8 cellular contexts compared by ENCODE assay signal in the genomic region with DNA sequence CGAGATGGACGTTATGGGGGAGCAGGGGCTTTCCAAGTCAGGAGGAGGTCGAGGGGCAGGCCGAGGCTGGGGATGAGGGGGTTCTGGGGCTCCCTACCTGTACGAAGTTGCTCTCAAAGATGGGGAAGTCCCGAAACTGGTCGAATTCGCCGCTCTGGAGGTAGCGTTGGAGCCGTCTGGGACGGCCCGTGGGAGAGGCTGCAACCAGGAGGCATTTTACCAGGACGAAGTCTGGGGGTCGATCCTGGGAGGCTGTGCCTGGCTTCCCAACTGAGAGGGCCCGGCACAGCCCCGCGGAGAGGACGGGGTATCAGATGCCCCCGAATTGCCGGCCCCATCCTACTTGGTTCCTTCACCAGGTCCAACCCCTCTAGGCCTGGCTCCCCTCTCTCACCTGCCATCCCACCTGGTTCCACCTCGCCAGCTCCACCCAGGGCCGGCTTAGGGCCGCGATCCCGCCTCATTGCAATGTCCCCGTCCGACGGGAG. TPM values are rescaled to one million over a fixed set of nuclear protein-coding genes. Genes with fewer than 3 reads are reported as not detected.
DNase-seq lines count a peak whose midpoint lies in the region; ATAC-seq, FAIRE-seq and TF ChIP-seq lines count a peak whose summit lies in the region.

No MANE protein-coding gene starts in this region.

- FAIRE-seq in endothelial cell of umbilical vein (lab: Jason Lieb, UNC) (no peak), frontal cortex (lab: Jason Lieb, UNC) (no peak)

- H3K79me2 ChIP-seq in KMS-11 (ENCODE audit: insufficient read depth, low read depth) (peaks cover 17% of the 10 kb centered on the region; the same call in 1 of the 2 replicates), endothelial cell of umbilical vein (ENCODE audit: control insufficient read depth, insufficient read depth, low read length) (peaks cover 7% of the 10 kb centered on the region)

- no peaks in the 10 kb centered on the region for H4K20me1 ChIP-seq in KMS-11 (ENCODE audit: insufficient read depth)
- H4K20me1 ChIP-seq in endothelial cell of umbilical vein (replicated peaks; ENCODE audit: control insufficient read depth, extremely low read depth, insufficient read depth, low read length) = no peaks in the 10 kb centered on the region

- no peak overlapping the region for H3K4me3 ChIP-seq in KMS-11 (IDR thresholded peaks at IDR 0.05; ENCODE audit: insufficient read depth, low read depth, low read length)
- H3K4me3 ChIP-seq in endothelial cell of umbilical vein (replicated peaks in 1 of 3; ENCODE audit: insufficient read depth in 1 of 3, low read depth in 1 of 3, low read length in 3 of 3) = no peak overlapping the region
- H3K4me3 ChIP-seq in psoas muscle = peak overlapping the region; percentile 97
- no peak overlapping the region for H3K4me3 ChIP-seq in HAP-1

- CTCF ChIA-PET in endothelial cell of umbilical vein (lab: Charles Lee) = interaction anchor here (0.6 kb wide), 1 partner anchor 14 kb away, joined by 4 read pairs; no protein-coding TSS in a partner anchor

- H3K4me1 ChIP-seq in KMS-11 (ENCODE audit: low read depth, poor library complexity, severe bottlenecking) = peaks cover 5% of the 10 kb centered on the region
- peaks cover 7% of the 10 kb centered on the region for H3K4me1 ChIP-seq in endothelial cell of umbilical vein (ENCODE audit: control insufficient read depth, extremely low read depth, insufficient read depth, low read length)
- H3K4me1 ChIP-seq in psoas muscle = peaks cover 17% of the 10 kb centered on the region
- 0 out of 2 replicates have a peak, but pooled peaks cover 4% of the 10 kb centered on the region for H3K4me1 ChIP-seq in HAP-1

- no peaks in the 10 kb centered on the region for H3K36me3 ChIP-seq in KMS-11 (ENCODE audit: insufficient read depth)
- peaks cover 0 to 18% of the 10 kb centered on the region in 2 experiments for H3K36me3 ChIP-seq in endothelial cell of umbilical vein (ENCODE audit: control insufficient read depth in 2 of 2, extremely low read depth in 1 of 2, insufficient read depth in 2 of 2, low read length in 2 of 2)
- peaks cover 4 to 27% of the 10 kb centered on the region in 2 donors for H3K36me3 ChIP-seq in psoas muscle (ENCODE audit: insufficient read depth in 1 of 2, low read depth in 1 of 2)
- H3K36me3 ChIP-seq in HAP-1 (replicated peaks) = no peaks in the 10 kb centered on the region; the same call in 1 of the 2 replicates

- H3K9me3 ChIP-seq in endothelial cell of umbilical vein (replicated peaks; ENCODE audit: control insufficient read depth, insufficient read depth, low read length) (no peaks in the 10 kb centered on the region), psoas muscle (no peaks in the 10 kb centered on the region), HAP-1 (no peaks in the 10 kb centered on the region)

- ATAC-seq in GM18907 (IDR thresholded peaks at IDR 0.05; ENCODE audit: unreplicated experiment) (peak; percentile 7), psoas muscle (peak in 1 of 4 donors; percentile 12), HG03565 (IDR thresholded peaks at IDR 0.05; ENCODE audit: unreplicated experiment) (no peak)

- in situ Hi-C loops in HAP-1 (cut with MboI; ENCODE audit: low sequenced_read_pairs) = no loop called here

- intact Hi-C loops in endothelial cell of umbilical vein (cut with micrococcal nuclease) = loop anchor here (1.0 to 2.0 kb wide), 3 partner anchors 15 to 118 kb away; a partner anchor contains a TSS
- intact Hi-C loops in psoas muscle (cut with DNase I) = loop anchor here (5.0 kb wide), 2 partner anchors 37 to 108 kb away; a partner anchor contains a TSS

- no peak overlapping the region for H3K9ac ChIP-seq in KMS-11
- H3K9ac ChIP-seq in endothelial cell of umbilical vein (replicated peaks; ENCODE audit: extremely low read depth, insufficient read depth, low read length) = no peak overlapping the region

- no peak for TF ChIP-seq POLR2A in endothelial cell of umbilical vein (IDR thresholded peaks at IDR 0.05; ENCODE audit: low read depth, low read length)

- H2AFZ ChIP-seq in KMS-11 (ENCODE audit: low read depth) = peak overlapping the region; percentile 86; the same call in 1 of the 2 replicates
- peak overlapping the region; percentile 20 for H2AFZ ChIP-seq in endothelial cell of umbilical vein (ENCODE audit: low read depth, low read length)

- no TSS peak for BruUV-seq in endothelial cell of umbilical vein (replicated peaks; lab: Mats Ljungman, UMichigan)

- TF ChIP-seq CTCF in KMS-11 (conservative IDR thresholded peaks at IDR 0.05; ENCODE audit: low read depth, low read length) = no peak
- no peak for TF ChIP-seq CTCF in endothelial cell of umbilical vein (IDR thresholded peaks at IDR 0.05; ENCODE audit: extremely low read depth in 1 of 2, insufficient read depth in 1 of 2, low read depth in 1 of 2, low read length in 2 of 2)
- TF ChIP-seq CTCF in psoas muscle (IDR thresholded peaks at IDR 0.05) = no peak

- POLR2A ChIA-PET in endothelial cell of umbilical vein (lab: Charles Lee) = no interaction called here

- dilution Hi-C loops in endothelial cell of umbilical vein (cut with MboI; ENCODE audit: extremely low pct_ligation_motif_present, low sequenced_read_pairs) = no loop called here

- H3K27me3 ChIP-seq in KMS-11 (ENCODE audit: insufficient read depth, low read depth) (peaks cover 8% of the 10 kb centered on the region; the same call in 1 of the 2 replicates), endothelial cell of umbilical vein (ENCODE audit: control insufficient read depth in 2 of 2, insufficient read depth in 2 of 2, low read length in 2 of 2) (no peaks in the 10 kb centered on the region), psoas muscle (ENCODE audit: insufficient read depth in 3 of 3, low read length in 2 of 3) (no peaks in the 10 kb centered on the region), HAP-1 (ENCODE audit: low read depth) (no peaks in the 10 kb centered on the region)

- 61 to 66% (median 64%) methylated on average over 29 of the region's 29 CpGs for WGBS in psoas muscle, 3 donors

- H3K27ac ChIP-seq in KMS-11 (no peak overlapping the region; the same call in 1 of the 2 replicates), endothelial cell of umbilical vein (ENCODE audit: insufficient read depth, low read depth, low read length) (no peak overlapping the region), psoas muscle (peak overlapping the region; percentile 84)

- H3K4me2 ChIP-seq in KMS-11 = no peak overlapping the region
- no peak overlapping the region for H3K4me2 ChIP-seq in endothelial cell of umbilical vein (ENCODE audit: insufficient read depth, low read length)

- H3K9me1 ChIP-seq in endothelial cell of umbilical vein (replicated peaks; ENCODE audit: control insufficient read depth, extremely low read depth, insufficient read depth, low read length) = no peaks in the 10 kb centered on the region

- DNase-seq in endothelial cell of umbilical vein (ENCODE audit: low read depth, low spot score) (no peak), psoas muscle (no peak), HAP-1 (ENCODE audit: low spot score in 2 of 2) (no peak), frontal cortex (ENCODE audit: low spot score in 2 of 2) (no peak)
- DNase-seq in stimulated activated CD8-positive, alpha-beta memory T cell treated with anti-CD3 and anti-CD28 coated beads, Interleukin-4, amount 100 ng/mL, for 48 hours = no peak

RNA-seq across cellular contexts. Expression of a gene that starts 0.5 kb away (rescaled TPM):
- 101 and 106 TPM in 2 replicates for total RNA-seq in endothelial cell of umbilical vein
- polyA plus RNA-seq in endothelial cell of umbilical vein = 111 and 141 TPM in 2 replicates
- 68.0 and 101 TPM in 2 replicates for polyA plus RNA-seq in endothelial cell of umbilical vein (2011; cell fraction: cytosol; rRNA removed)
- polyA plus RNA-seq in endothelial cell of umbilical vein (2011; cell fraction: nucleus; rRNA removed) = 35.8 and 36.7 TPM in 2 replicates
- polyA plus RNA-seq in endothelial cell of umbilical vein (2012) = 62.1 and 94.2 TPM in 2 replicates
- 27.7 and 34.0 TPM in 2 replicates for polyA minus RNA-seq in endothelial cell of umbilical vein
- 45.2 TPM for polyA minus RNA-seq in endothelial cell of umbilical vein (2011; cell fraction: cytosol; rRNA and poly(A)+ RNA removed)
- polyA minus RNA-seq in endothelial cell of umbilical vein (2011; cell fraction: nucleus; rRNA and poly(A)+ RNA removed) = 8.0 and 18.2 TPM in 2 replicates
- 10 to 100 TPM; 32.6 to 47.5 (median 43.3) TPM for total RNA-seq in psoas muscle
- polyA plus RNA-seq in psoas muscle = 10 to 100 TPM; 33.1 to 37.6 (median 34.2) TPM
- total RNA-seq in frontal cortex = 53.4 TPM

RNA-seq across cellular contexts. Expression of a gene that starts 0.9 kb away (rescaled TPM):
- total RNA-seq in endothelial cell of umbilical vein (0.44 and 0.62 TPM in 2 replicates), psoas muscle (1 to 10 TPM; 1.2 to 5.3 (median 4.7) TPM), frontal cortex (2.0 TPM)
- polyA plus RNA-seq in endothelial cell of umbilical vein (0.65 and 0.76 TPM in 2 replicates), psoas muscle (1 to 10 TPM; 1.3 to 2.7 (median 1.3) TPM)
- polyA plus RNA-seq in endothelial cell of umbilical vein (2011; cell fraction: cytosol; rRNA removed) = 0.23 and 0.45 TPM in 2 replicates
- 0.11 and 0.16 TPM in 2 replicates for polyA plus RNA-seq in endothelial cell of umbilical vein (2011; cell fraction: nucleus; rRNA removed)
- 0.43 and 0.86 TPM in 2 replicates for polyA plus RNA-seq in endothelial cell of umbilical vein (2012)
- polyA minus RNA-seq in endothelial cell of umbilical vein = not detected in 2 replicates
- polyA minus RNA-seq in endothelial cell of umbilical vein (2011; cell fraction: cytosol; rRNA and poly(A)+ RNA removed) = 7.6 TPM
- polyA minus RNA-seq in endothelial cell of umbilical vein (2011; cell fraction: nucleus; rRNA and poly(A)+ RNA removed) = 0.48 TPM in 1 of 2 replicates, not detected in the other

RNA-seq across cellular contexts. Expression of a gene that starts 35.2 kb away (rescaled TPM):
- total RNA-seq in endothelial cell of umbilical vein (33.8 and 37.4 TPM in 2 replicates), psoas muscle (10 to 100 TPM; 28.5 to 41.0 (median 37.4) TPM), frontal cortex (6.9 TPM)
- polyA plus RNA-seq in endothelial cell of umbilical vein (62.8 and 103 TPM in 2 replicates), psoas muscle (10 to 100 TPM; 51.9 to 87.2 (median 86.2) TPM)
- polyA plus RNA-seq in endothelial cell of umbilical vein (2011; cell fraction: cytosol; rRNA removed) = 21.3 and 39.0 TPM in 2 replicates
- polyA plus RNA-seq in endothelial cell of umbilical vein (2011; cell fraction: nucleus; rRNA removed) = 13.0 and 13.9 TPM in 2 replicates
- 20.5 and 47.5 TPM in 2 replicates for polyA plus RNA-seq in endothelial cell of umbilical vein (2012)
- polyA minus RNA-seq in endothelial cell of umbilical vein = 4.4 and 9.4 TPM in 2 replicates
- polyA minus RNA-seq in endothelial cell of umbilical vein (2011; cell fraction: cytosol; rRNA and poly(A)+ RNA removed) = 16.5 TPM
- 3.7 and 4.0 TPM in 2 replicates for polyA minus RNA-seq in endothelial cell of umbilical vein (2011; cell fraction: nucleus; rRNA and poly(A)+ RNA removed)

RNA-seq across cellular contexts. Expression of a gene that starts 37.9 kb away (rescaled TPM):
- total RNA-seq in endothelial cell of umbilical vein = not detected in 2 replicates
- polyA plus RNA-seq in endothelial cell of umbilical vein = not detected in 2 replicates
- polyA plus RNA-seq in endothelial cell of umbilical vein (2011; cell fraction: cytosol; rRNA removed) = not detected in 2 replicates
- not detected in 2 replicates for polyA plus RNA-seq in endothelial cell of umbilical vein (2011; cell fraction: nucleus; rRNA removed)
- not detected in 2 replicates for polyA plus RNA-seq in endothelial cell of umbilical vein (2012)
- polyA minus RNA-seq in endothelial cell of umbilical vein = not detected in 2 replicates
- not detected for polyA minus RNA-seq in endothelial cell of umbilical vein (2011; cell fraction: cytosol; rRNA and poly(A)+ RNA removed)
- polyA minus RNA-seq in endothelial cell of umbilical vein (2011; cell fraction: nucleus; rRNA and poly(A)+ RNA removed) = not detected in 2 replicates
- total RNA-seq in psoas muscle = not detected
- polyA plus RNA-seq in psoas muscle = not detected
- 0.82 TPM for total RNA-seq in frontal cortex

RNA-seq across cellular contexts. Expression of a gene that starts 43.1 kb away (rescaled TPM):
- not detected in 2 replicates for total RNA-seq in endothelial cell of umbilical vein
- polyA plus RNA-seq in endothelial cell of umbilical vein = 0.03 TPM in 1 of 2 replicates, not detected in the other
- polyA plus RNA-seq in endothelial cell of umbilical vein (2011; cell fraction: cytosol; rRNA removed) = not detected in 2 replicates
- not detected in 2 replicates for polyA plus RNA-seq in endothelial cell of umbilical vein (2011; cell fraction: nucleus; rRNA removed)
- not detected in 2 replicates for polyA plus RNA-seq in endothelial cell of umbilical vein (2012)
- polyA minus RNA-seq in endothelial cell of umbilical vein = not detected in 2 replicates
- not detected for polyA minus RNA-seq in endothelial cell of umbilical vein (2011; cell fraction: cytosol; rRNA and poly(A)+ RNA removed)
- not detected in 2 replicates for polyA minus RNA-seq in endothelial cell of umbilical vein (2011; cell fraction: nucleus; rRNA and poly(A)+ RNA removed)
- 1,000 to 10,000 TPM in 3 of 4 donors, 100 to 1,000 TPM in 1; 699 to 1,898 (median 1,482) TPM for total RNA-seq in psoas muscle
- polyA plus RNA-seq in psoas muscle = 1,000 to 10,000 TPM in 1 of 3 donors, 100 to 1,000 TPM in 1, 10 to 100 TPM in 1; 65.8 to 1,123 (median 804) TPM
- total RNA-seq in frontal cortex = not detected
